In genomic region chr18:75374466-75374865, GRCh38 we compare ENCODE assay signal across 11 cellular contexts. TPM values are rescaled to one million over a fixed set of nuclear protein-coding genes. Genes with fewer than 3 reads are reported as not detected.
"Had no signal": no experiment of that assay in that cellular context is flagged by ENCODE, and none has a peak within 500 bp of the region (broad histone marks: within the 10 kb centered on the region; RNA-seq: fewer than 3 reads in every experiment).

No MANE protein-coding gene starts in this region.

- H3K36me3 ChIP-seq: HAP-1 had no signal

- FAIRE-seq: H54, HTR-8/SVneo, K562 had no signal

- H3K4me1 ChIP-seq: HAP-1 had no signal

- DNase-seq: GM23248, GOT3, HFFc6, IMR-90, KG1 had no signal

- ATAC-seq: HCT116, K562 had no signal

- H3K27ac ChIP-seq: GM23248 had no signal

- H3K9me3 ChIP-seq: HAP-1 had no signal

- H3K4me3 ChIP-seq: GM23248, HAP-1, K562 had no signal

RNA-seq across cellular contexts. Expression of gene SMIM21, which starts 53.0 kb away (rescaled TPM):
- total RNA-seq: GM23248, HFFc6, HT-29, IMR-90, K562 had no signal
